Comparison of ENCODE assay signal across 11 cellular contexts in genomic region chr2:18473241-18473841, GRCh38.
DNase-seq lines count a peak whose midpoint lies in the region; ATAC-seq and TF ChIP-seq lines count a peak whose summit lies in the region.
"Had no signal": no experiment of that assay in that cellular context is flagged by ENCODE, and none has a peak within 500 bp of the region (broad histone marks: within the 10 kb centered on the region; RNA-seq: fewer than 3 reads in every experiment).

No MANE protein-coding gene starts in this region.

- H3K9me3 Mint-ChIP-seq in activated CD4-positive, alpha-beta memory T cell treated with anti-CD3 and anti-CD28 coated beads, Interleukin-2, amount 10 ng/mL, durations not matched to agents 7 days and 5 days: no peaks in the 10 kb centered on the region

- no peaks in the 10 kb centered on the region for H3K27me3 Mint-ChIP-seq in activated CD4-positive, alpha-beta memory T cell treated with anti-CD3 and anti-CD28 coated beads, Interleukin-2, amount 10 ng/mL, durations not matched to agents 7 days and 5 days

- POLR2A ChIA-PET in activated CD4-positive, alpha-beta memory T cell treated with anti-CD3 and anti-CD28 coated beads, Interleukin-2, amount 10 ng/mL, durations not matched to agents 7 days and 5 days (lab: Charles Lee): no interaction called here

- no peak overlapping the region for H3K27ac Mint-ChIP-seq in activated CD4-positive, alpha-beta memory T cell treated with anti-CD3 and anti-CD28 coated beads, Interleukin-2, amount 10 ng/mL, durations not matched to agents 7 days and 5 days

- no peaks in the 10 kb centered on the region for H3K4me1 Mint-ChIP-seq in activated CD4-positive, alpha-beta memory T cell treated with anti-CD3 and anti-CD28 coated beads, Interleukin-2, amount 10 ng/mL, durations not matched to agents 7 days and 5 days

- no peaks in the 10 kb centered on the region for H3K36me3 Mint-ChIP-seq in activated CD4-positive, alpha-beta memory T cell treated with anti-CD3 and anti-CD28 coated beads, Interleukin-2, amount 10 ng/mL, durations not matched to agents 7 days and 5 days (ENCODE audit: low read depth)

- DNase-seq in Caki2 (ENCODE audit: low read depth) (peak; percentile 13), fibroblast of the conjunctiva (ENCODE audit: low read depth) (peak; percentile 52), putamen (ENCODE audit: low spot score) (peak; percentile 63), NCI-H82 treated with DMSO at 0.1 percent for 48 hours (lab: John Stamatoyannopoulos, UW; ENCODE audit: unreplicated experiment) (no peak)
- no peak for DNase-seq in activated CD4-positive, alpha-beta memory T cell treated with anti-CD3 and anti-CD28 coated beads, Interleukin-2, amount 10 ng/mL, durations not matched to agents 7 days and 5 days
- DNase-seq: DMS79 treated with DMSO at 0.1 percent for 48 hours, NCI-H1105, SHP77 treated with DMSO at 0.1 percent for 48 hours had no signal

- no peak overlapping the region for H3K4me3 Mint-ChIP-seq in activated CD4-positive, alpha-beta memory T cell treated with anti-CD3 and anti-CD28 coated beads, Interleukin-2, amount 10 ng/mL, durations not matched to agents 7 days and 5 days

- CTCF ChIA-PET in activated CD4-positive, alpha-beta memory T cell treated with anti-CD3 and anti-CD28 coated beads, Interleukin-2, amount 10 ng/mL, durations not matched to agents 7 days and 5 days (lab: Charles Lee): no interaction called here

- in situ Hi-C loops in Caki2 (cut with HindIII; ENCODE audit: low pct_unique_long_range_greater_than_20kb, low sequenced_read_pairs): no loop called here

- ATAC-seq in SK-N-SH treated with all-trans-retinoic acid at 6 μM for 48 hours (peak; percentile 78), GM18909 (IDR thresholded peaks at IDR 0.05; ENCODE audit: poor library complexity, unreplicated experiment) (no peak), GM18873 (IDR thresholded peaks at IDR 0.05; ENCODE audit: low FRiP score, unreplicated experiment) (no peak)

TF ChIP-seq in SK-N-SH treated with all-trans-retinoic acid at 6 μM for 48 hours, 23 proteins besides CTCF, POLR2A, EP300 and RAD21:
- TF ChIP-seq ISL1 (CRISPR knock-in tag; IDR thresholded peaks at IDR 0.05): no peak
- TF ChIP-seq TCF4 (CRISPR knock-in tag; IDR thresholded peaks at IDR 0.05; ENCODE audit: borderline replicate concordance): no peak
- no peak for TF ChIP-seq POU6F1 (CRISPR knock-in tag; IDR thresholded peaks at IDR 0.05; ENCODE audit: borderline replicate concordance, low read depth)
- TF ChIP-seq TOX (CRISPR knock-in tag; IDR thresholded peaks at IDR 0.05; ENCODE audit: borderline replicate concordance): no peak
- no peak for TF ChIP-seq ZFP3 (CRISPR knock-in tag; IDR thresholded peaks at IDR 0.05)
- TF ChIP-seq ZC3H10 (CRISPR knock-in tag; IDR thresholded peaks at IDR 0.05): no peak
- no peak for TF ChIP-seq ZFP30 (CRISPR knock-in tag; IDR thresholded peaks at IDR 0.05)
- no peak for TF ChIP-seq RARB (CRISPR knock-in tag; IDR thresholded peaks at IDR 0.05)
- no peak for TF ChIP-seq ARNTL (CRISPR knock-in tag; IDR thresholded peaks at IDR 0.05; ENCODE audit: borderline replicate concordance, low read depth)
- TF ChIP-seq, protein P1, sequence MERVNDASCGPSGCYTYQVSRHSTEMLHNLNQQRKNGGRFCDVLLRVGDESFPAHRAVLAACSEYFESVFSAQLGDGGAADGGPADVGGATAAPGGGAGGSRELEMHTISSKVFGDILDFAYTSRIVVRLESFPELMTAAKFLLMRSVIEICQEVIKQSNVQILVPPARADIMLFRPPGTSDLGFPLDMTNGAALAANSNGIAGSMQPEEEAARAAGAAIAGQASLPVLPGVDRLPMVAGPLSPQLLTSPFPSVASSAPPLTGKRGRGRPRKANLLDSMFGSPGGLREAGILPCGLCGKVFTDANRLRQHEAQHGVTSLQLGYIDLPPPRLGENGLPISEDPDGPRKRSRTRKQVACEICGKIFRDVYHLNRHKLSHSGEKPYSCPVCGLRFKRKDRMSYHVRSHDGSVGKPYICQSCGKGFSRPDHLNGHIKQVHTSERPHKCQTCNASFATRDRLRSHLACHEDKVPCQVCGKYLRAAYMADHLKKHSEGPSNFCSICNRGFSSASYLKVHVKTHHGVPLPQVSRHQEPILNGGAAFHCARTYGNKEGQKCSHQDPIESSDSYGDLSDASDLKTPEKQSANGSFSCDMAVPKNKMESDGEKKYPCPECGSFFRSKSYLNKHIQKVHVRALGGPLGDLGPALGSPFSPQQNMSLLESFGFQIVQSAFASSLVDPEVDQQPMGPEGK (CRISPR knock-in tag; IDR thresholded peaks at IDR 0.05; ENCODE audit: borderline replicate concordance): no peak
- TF ChIP-seq, protein P2, sequence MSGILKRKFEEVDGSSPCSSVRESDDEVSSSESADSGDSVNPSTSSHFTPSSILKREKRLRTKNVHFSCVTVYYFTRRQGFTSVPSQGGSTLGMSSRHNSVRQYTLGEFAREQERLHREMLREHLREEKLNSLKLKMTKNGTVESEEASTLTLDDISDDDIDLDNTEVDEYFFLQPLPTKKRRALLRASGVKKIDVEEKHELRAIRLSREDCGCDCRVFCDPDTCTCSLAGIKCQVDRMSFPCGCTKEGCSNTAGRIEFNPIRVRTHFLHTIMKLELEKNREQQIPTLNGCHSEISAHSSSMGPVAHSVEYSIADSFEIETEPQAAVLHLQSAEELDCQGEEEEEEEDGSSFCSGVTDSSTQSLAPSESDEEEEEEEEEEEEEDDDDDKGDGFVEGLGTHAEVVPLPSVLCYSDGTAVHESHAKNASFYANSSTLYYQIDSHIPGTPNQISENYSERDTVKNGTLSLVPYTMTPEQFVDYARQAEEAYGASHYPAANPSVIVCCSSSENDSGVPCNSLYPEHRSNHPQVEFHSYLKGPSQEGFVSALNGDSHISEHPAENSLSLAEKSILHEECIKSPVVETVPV (CRISPR knock-in tag; IDR thresholded peaks at IDR 0.05): no peak
- TF ChIP-seq ESRRG (CRISPR knock-in tag; IDR thresholded peaks at IDR 0.05): no peak
- no peak for TF ChIP-seq OSR1 (CRISPR knock-in tag; IDR thresholded peaks at IDR 0.05)
- TF ChIP-seq GLIS3 (CRISPR knock-in tag; IDR thresholded peaks at IDR 0.05): no peak
- TF ChIP-seq ZNF8 (CRISPR knock-in tag; IDR thresholded peaks at IDR 0.05): no peak
- TF ChIP-seq PPARA (CRISPR knock-in tag; IDR thresholded peaks at IDR 0.05; ENCODE audit: borderline replicate concordance): no peak
- no peak for TF ChIP-seq CSDC2 (CRISPR knock-in tag; IDR thresholded peaks at IDR 0.05)
- TF ChIP-seq, protein P3, sequence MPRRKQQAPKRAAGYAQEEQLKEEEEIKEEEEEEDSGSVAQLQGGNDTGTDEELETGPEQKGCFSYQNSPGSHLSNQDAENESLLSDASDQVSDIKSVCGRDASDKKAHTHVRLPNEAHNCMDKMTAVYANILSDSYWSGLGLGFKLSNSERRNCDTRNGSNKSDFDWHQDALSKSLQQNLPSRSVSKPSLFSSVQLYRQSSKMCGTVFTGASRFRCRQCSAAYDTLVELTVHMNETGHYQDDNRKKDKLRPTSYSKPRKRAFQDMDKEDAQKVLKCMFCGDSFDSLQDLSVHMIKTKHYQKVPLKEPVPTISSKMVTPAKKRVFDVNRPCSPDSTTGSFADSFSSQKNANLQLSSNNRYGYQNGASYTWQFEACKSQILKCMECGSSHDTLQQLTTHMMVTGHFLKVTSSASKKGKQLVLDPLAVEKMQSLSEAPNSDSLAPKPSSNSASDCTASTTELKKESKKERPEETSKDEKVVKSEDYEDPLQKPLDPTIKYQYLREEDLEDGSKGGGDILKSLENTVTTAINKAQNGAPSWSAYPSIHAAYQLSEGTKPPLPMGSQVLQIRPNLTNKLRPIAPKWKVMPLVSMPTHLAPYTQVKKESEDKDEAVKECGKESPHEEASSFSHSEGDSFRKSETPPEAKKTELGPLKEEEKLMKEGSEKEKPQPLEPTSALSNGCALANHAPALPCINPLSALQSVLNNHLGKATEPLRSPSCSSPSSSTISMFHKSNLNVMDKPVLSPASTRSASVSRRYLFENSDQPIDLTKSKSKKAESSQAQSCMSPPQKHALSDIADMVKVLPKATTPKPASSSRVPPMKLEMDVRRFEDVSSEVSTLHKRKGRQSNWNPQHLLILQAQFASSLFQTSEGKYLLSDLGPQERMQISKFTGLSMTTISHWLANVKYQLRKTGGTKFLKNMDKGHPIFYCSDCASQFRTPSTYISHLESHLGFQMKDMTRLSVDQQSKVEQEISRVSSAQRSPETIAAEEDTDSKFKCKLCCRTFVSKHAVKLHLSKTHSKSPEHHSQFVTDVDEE (CRISPR knock-in tag; IDR thresholded peaks at IDR 0.05): no peak

Comparison
In these comparisons a context has a peak if more than half of its experiments do, and no peak if none do; other contexts are left out.
1. DNase-seq: peak in Caki2 (single experiment), fibroblast of the conjunctiva (single experiment) and putamen (single experiment); none in NCI-H82 treated with DMSO at 0.1 percent for 48 hours (single experiment) and activated CD4-positive, alpha-beta memory T cell treated with anti-CD3 and anti-CD28 coated beads, Interleukin-2, amount 10 ng/mL, durations not matched to agents 7 days and 5 days (single experiment).